Comparison of ENCODE assay signal across 8 cellular contexts in genomic region chr10:21519981-21520436, GRCh38.
DNase-seq lines count a peak whose midpoint lies in the region; TF ChIP-seq lines count a peak whose summit lies in the region.

No MANE protein-coding gene starts in this region.

- peak overlapping the region; percentile 57 for H3K4me3 ChIP-seq in astrocyte of the cerebellum (ENCODE audit: low read depth, low read length)

- TF ChIP-seq CTCF in astrocyte of the cerebellum (IDR thresholded peaks at IDR 0.05; ENCODE audit: low read depth, low read length, missing control alignments), result no peak

- DNase-seq in stimulated activated CD4-positive, alpha-beta T cell treated with anti-CD3 and anti-CD28 coated beads, Interleukin-15, amount 100 ng/mL, for 24 hours, result peak; percentile 15
- DNase-seq in stimulated activated CD4-positive, alpha-beta T cell treated with anti-CD3 and anti-CD28 coated beads, Interleukin-2, amount 100 ng/mL, for 48 hours, result no peak
- DNase-seq in NAMALWA (ENCODE audit: low spot score) (peak; percentile 53), astrocyte of the cerebellum (ENCODE audit: low read depth) (no peak), kidney glomerular epithelial cell (lab: John Stamatoyannopoulos, UW) (peak; percentile 53), superior temporal gyrus (ENCODE audit: extremely low spot score) (peak; percentile 57), NCI-H1048 (lab: John Stamatoyannopoulos, UW) (no peak), T-helper 9 cell (no peak)

- in situ Hi-C loops in astrocyte of the cerebellum (cut with HindIII; ENCODE audit: low sequenced_read_pairs), result loop anchor here (25.0 kb wide), 2 partner anchors 233 to 433 kb away; no protein-coding TSS in a partner anchor

Comparison
In these comparisons a context has a peak if more than half of its experiments do, and no peak if none do; other contexts are left out.
1. DNase-seq: peak in stimulated activated CD4-positive, alpha-beta T cell treated with anti-CD3 and anti-CD28 coated beads, Interleukin-15, amount 100 ng/mL, for 24 hours (single experiment), NAMALWA (single experiment), kidney glomerular epithelial cell (single experiment) and superior temporal gyrus (single experiment); none in stimulated activated CD4-positive, alpha-beta T cell treated with anti-CD3 and anti-CD28 coated beads, Interleukin-2, amount 100 ng/mL, for 48 hours (0 of 2), astrocyte of the cerebellum (single experiment), NCI-H1048 (single experiment) and T-helper 9 cell (single experiment).